8 cellular contexts compared by ENCODE assay signal in the genomic region with DNA sequence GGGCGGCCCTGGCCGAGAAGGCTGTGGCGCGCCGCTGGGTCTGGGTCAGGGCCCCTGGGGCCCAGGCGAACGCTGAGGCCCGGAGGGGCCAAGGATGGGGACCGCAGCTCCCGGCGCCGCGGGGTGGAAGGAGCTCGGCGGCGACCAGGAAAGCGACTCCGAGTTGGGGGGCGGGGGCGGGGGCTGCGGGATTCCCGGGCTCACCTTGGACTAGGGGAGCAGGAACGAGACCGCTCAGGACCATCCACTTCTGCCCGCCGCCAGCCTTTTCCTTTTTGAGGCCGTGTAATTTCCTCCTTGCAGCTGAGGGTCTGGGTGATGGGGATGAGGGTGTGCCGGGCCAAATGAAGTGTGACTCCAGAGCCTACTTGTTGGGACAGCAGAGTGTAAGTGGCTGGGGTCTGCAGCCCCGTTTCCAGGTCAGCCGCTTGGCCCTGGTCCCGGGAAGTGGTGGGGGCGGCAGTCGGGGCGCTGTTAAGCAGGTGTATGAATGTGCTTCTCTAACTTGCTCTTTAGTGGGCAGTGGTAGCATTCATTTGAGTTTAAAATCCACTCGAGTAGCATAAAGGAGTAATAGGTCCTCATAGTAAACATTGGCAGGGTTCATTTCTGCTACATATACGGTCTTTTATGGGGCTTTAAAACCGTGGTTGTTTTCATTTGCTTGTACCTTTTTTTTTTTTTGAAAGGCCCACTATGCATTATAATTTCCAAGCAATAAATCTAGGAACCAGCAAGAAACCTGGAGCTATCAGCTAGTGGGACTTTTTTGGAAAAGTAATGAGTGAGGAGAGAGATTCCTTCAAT. TPM values are rescaled to one million over a fixed set of nuclear protein-coding genes. Genes with fewer than 3 reads are reported as not detected.
A peak's percentile ranks its signal among the peaks of the same experiment; 100 is the strongest.
DNase-seq lines count a peak whose midpoint lies in the region; ATAC-seq and TF ChIP-seq lines count a peak whose summit lies in the region.

No MANE protein-coding gene starts in this region.

- intact Hi-C loops in sciatic nerve (cut with DNase I): no loop called here

- H3K27ac ChIP-seq in RWPE1 (peak overlapping the region; percentile 80), iPS DF 6.9 (ENCODE audit: low read length) (no peak overlapping the region)

- ATAC-seq in GM18870 (IDR thresholded peaks at IDR 0.05; ENCODE audit: unreplicated experiment) (peak; percentile 32), HG03103 (IDR thresholded peaks at IDR 0.05; ENCODE audit: low read depth, unreplicated experiment) (peak; percentile 46), sciatic nerve (peak; percentile 11)

- no CpG with 5 or more reads among the region's 37 CpGs for WGBS in iPS DF 6.9 (ENCODE audit: insufficient coverage, insufficient read length)

- in situ Hi-C loops in astrocyte of the cerebellum (cut with HindIII; ENCODE audit: low sequenced_read_pairs): no loop called here

- CTCF ChIA-PET in RWPE1 (lab: Yijun Ruan, JAX): interaction anchor here (1.0 kb wide), 1 partner anchor 82 kb away, joined by 4 read pairs; no protein-coding TSS in a partner anchor

- peak overlapping the region; percentile 92 for H3K4me3 ChIP-seq in AG10803 (ENCODE audit: low read length)
- H3K4me3 ChIP-seq in astrocyte of the cerebellum (ENCODE audit: low read depth, low read length): peak overlapping the region; percentile 76
- H3K4me3 ChIP-seq in iPS DF 6.9 (ENCODE audit: low read length): peak overlapping the region; percentile 69

- H3K36me3 ChIP-seq in iPS DF 6.9 (ENCODE audit: control insufficient read depth, insufficient read depth, low read length): no peaks in the 10 kb centered on the region

- TF ChIP-seq CTCF in AG10803 (conservative IDR thresholded peaks at IDR 0.05; ENCODE audit: low read length): peak; percentile 21
- TF ChIP-seq CTCF in RWPE1 (conservative IDR thresholded peaks at IDR 0.05; ENCODE audit: low read depth): peak; percentile 19; the same call in 1 of the 2 replicates
- TF ChIP-seq CTCF in astrocyte of the cerebellum (IDR thresholded peaks at IDR 0.05; ENCODE audit: low read depth, low read length, missing control alignments): peak; percentile 22

- DNase-seq in AG10803 (ENCODE audit: low read depth) (peak; percentile 23), RWPE1 (ENCODE audit: low spot score) (peak; percentile 17), astrocyte of the cerebellum (ENCODE audit: low read depth) (no peak), iPS DF 6.9 (ENCODE audit: low read depth, low spot score) (no peak), sciatic nerve (ENCODE audit: low spot score) (no peak)
- no peak for DNase-seq in effector CD4-positive, alpha-beta T cell

- no peaks in the 10 kb centered on the region for H3K27me3 ChIP-seq in iPS DF 6.9 (ENCODE audit: control insufficient read depth, insufficient read depth, low read length)

- no peaks in the 10 kb centered on the region for H3K9me3 ChIP-seq in iPS DF 6.9 (ENCODE audit: control insufficient read depth, insufficient read depth, low read length)

- POLR2A ChIA-PET in RWPE1 (lab: Yijun Ruan, JAX; ENCODE audit: low non-redundant PET): interaction anchor here (0.6 to 1.0 kb wide), 2 partner anchors 20 to 26 kb away, joined by 3 to 5 read pairs; no protein-coding TSS in a partner anchor

- no peaks in the 10 kb centered on the region for H3K4me1 ChIP-seq in iPS DF 6.9 (ENCODE audit: control insufficient read depth, insufficient read depth, low read length)

RNA-seq across cellular contexts. Expression of a gene that starts 0.7 kb away (rescaled TPM):
- total RNA-seq in sciatic nerve: 34.1 TPM

RNA-seq across cellular contexts. Expression of a gene that starts 27.1 kb away (rescaled TPM):
- 12.9 TPM for total RNA-seq in sciatic nerve

RNA-seq across cellular contexts. Expression of a gene that starts 27.4 kb away (rescaled TPM):
- 12.5 TPM for total RNA-seq in sciatic nerve

Comparison
In these comparisons a context has a peak if more than half of its experiments do, and no peak if none do; other contexts are left out.
1. DNase-seq: peak in AG10803 (single experiment) and RWPE1 (single experiment); none in astrocyte of the cerebellum (single experiment), iPS DF 6.9 (single experiment), sciatic nerve (single experiment) and effector CD4-positive, alpha-beta T cell (single experiment).
2. Peak in every context shown above with its lines, with median percentiles within 50 percentile points of each other: H3K4me3 ChIP-seq, CTCF ChIP-seq and ATAC-seq.